In the genomic region with DNA sequence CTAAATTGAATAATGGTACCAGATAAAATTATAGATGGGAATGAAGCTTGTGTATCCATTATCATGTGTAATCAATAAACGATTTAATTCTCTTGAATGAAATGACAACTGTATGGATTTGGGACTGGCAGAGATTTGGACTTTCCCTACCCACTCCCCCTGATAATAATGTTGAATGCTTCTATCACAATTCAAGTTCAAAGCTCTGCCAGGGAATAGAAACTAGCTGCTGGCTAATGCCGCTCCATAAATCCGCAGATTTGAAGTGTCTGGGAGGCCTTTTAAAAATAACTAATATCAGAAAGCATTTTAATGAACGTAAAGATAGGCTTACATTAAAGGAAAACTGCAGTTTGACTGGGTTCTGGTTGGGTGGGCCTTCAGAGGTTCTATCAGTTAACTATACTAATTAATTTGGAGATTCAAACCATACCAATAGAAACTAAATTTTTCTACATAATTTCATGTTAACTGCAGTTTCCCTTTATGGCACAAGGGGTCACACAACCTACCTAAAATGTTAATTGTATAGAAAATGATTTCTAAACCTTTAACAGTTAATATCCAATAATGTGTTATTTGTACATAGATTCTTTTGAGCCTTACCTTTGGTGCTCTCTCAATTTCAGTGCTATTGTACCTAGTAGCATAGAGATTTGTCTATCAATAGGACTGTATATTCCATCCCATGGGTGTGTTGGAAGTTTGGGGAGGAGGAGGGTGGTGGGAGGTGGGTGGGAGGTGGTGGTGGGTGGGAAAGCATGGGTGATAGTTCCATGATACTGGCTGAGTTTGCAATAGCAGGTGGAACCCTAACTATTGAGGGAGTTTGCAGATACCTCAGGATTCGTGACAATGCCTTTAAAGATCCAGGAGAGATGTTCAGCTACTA, we compare ENCODE assay signal across 9 cellular contexts. TPM values are rescaled to one million over a fixed set of nuclear protein-coding genes. Genes with fewer than 3 reads are reported as not detected.
A peak's percentile ranks its signal among the peaks of the same experiment; 100 is the strongest.
DNase-seq lines count a peak whose midpoint lies in the region; ATAC-seq and TF ChIP-seq lines count a peak whose summit lies in the region.
"Had no signal": no experiment of that assay in that cellular context is flagged by ENCODE, and none has a peak within 500 bp of the region (broad histone marks: within the 10 kb centered on the region; RNA-seq: fewer than 3 reads in every experiment).

No MANE protein-coding gene starts in this region.

- intact Hi-C loops in CD4-positive, alpha-beta T cell (cut with DNase I, micrococcal nuclease), result loop anchor here in 1 of 2 experiments (5.0 kb wide), 1 partner anchor 157 kb away; no protein-coding TSS in a partner anchor

- peak overlapping the region; percentile 36 for H3K4me2 ChIP-seq in KMS-11

- DNase-seq in CD4-positive, alpha-beta T cell, result no peak
- no peak for DNase-seq in central memory CD8-positive, alpha-beta T cell (ENCODE audit: low spot score in 2 of 2)
- no peak for DNase-seq in nephron progenitor cell
- DNase-seq: amygdala had no signal

- no peak overlapping the region for H3K4me3 ChIP-seq in KMS-11 (IDR thresholded peaks at IDR 0.05; ENCODE audit: insufficient read depth, low read depth, low read length)

- no peak overlapping the region for H3K9ac ChIP-seq in KMS-11

- peak overlapping the region; percentile 68 for H3K4me3 Mint-ChIP-seq in CD4-positive, alpha-beta T cell
- H3K4me3 Mint-ChIP-seq in central memory CD8-positive, alpha-beta T cell, result peak overlapping the region; percentile 27
- no peak overlapping the region for H3K4me3 Mint-ChIP-seq in nephron progenitor cell

- no peaks in the 10 kb centered on the region for H3K27me3 Mint-ChIP-seq in CD4-positive, alpha-beta T cell
- H3K27me3 Mint-ChIP-seq in central memory CD8-positive, alpha-beta T cell, result no peaks in the 10 kb centered on the region
- peaks cover 3% of the 10 kb centered on the region for H3K27me3 Mint-ChIP-seq in nephron progenitor cell (ENCODE audit: low read depth, poor library complexity)

- H3K9me3 Mint-ChIP-seq in CD4-positive, alpha-beta T cell, result no peaks in the 10 kb centered on the region
- H3K9me3 Mint-ChIP-seq in central memory CD8-positive, alpha-beta T cell, result no peaks in the 10 kb centered on the region
- H3K9me3 Mint-ChIP-seq in nephron progenitor cell, result no peaks in the 10 kb centered on the region

- H2AFZ ChIP-seq in KMS-11 (ENCODE audit: low read depth), result no peak overlapping the region

- peaks cover 44% of the 10 kb centered on the region for H3K4me1 ChIP-seq in KMS-11 (ENCODE audit: low read depth, poor library complexity, severe bottlenecking)

- peaks cover 58% of the 10 kb centered on the region for H3K36me3 ChIP-seq in KMS-11 (ENCODE audit: insufficient read depth)

- H4K20me1 ChIP-seq in KMS-11 (ENCODE audit: insufficient read depth), result peaks cover 60% of the 10 kb centered on the region

- peak overlapping the region; percentile 41 for H3K27ac Mint-ChIP-seq in CD4-positive, alpha-beta T cell
- peak overlapping the region; percentile 42 for H3K27ac Mint-ChIP-seq in central memory CD8-positive, alpha-beta T cell (ENCODE audit: low read depth)
- peak overlapping the region; percentile 91 for H3K27ac Mint-ChIP-seq in nephron progenitor cell

- no peaks in the 10 kb centered on the region for H3K9me3 ChIP-seq in CD4-positive, alpha-beta T cell (ENCODE audit: control insufficient read depth, low read length)

- peak; percentile 40 for TF ChIP-seq CTCF in CD4-positive, alpha-beta T cell (IDR thresholded peaks at IDR 0.05)
- peak; percentile 69; the same call in 1 of the 2 replicates for TF ChIP-seq CTCF in KMS-11 (conservative IDR thresholded peaks at IDR 0.05; ENCODE audit: low read depth, low read length)
- TF ChIP-seq CTCF in nephron progenitor cell (IDR thresholded peaks at IDR 0.05), result peak; percentile 12

- no peaks in the 10 kb centered on the region for H3K4me1 Mint-ChIP-seq in CD4-positive, alpha-beta T cell (ENCODE audit: low read depth)
- peaks cover 51% of the 10 kb centered on the region for H3K4me1 Mint-ChIP-seq in central memory CD8-positive, alpha-beta T cell
- peaks cover 64% of the 10 kb centered on the region for H3K4me1 Mint-ChIP-seq in nephron progenitor cell

- no peak for ATAC-seq in CD4-positive, alpha-beta T cell (ENCODE audit: poor library complexity)
- no peak for ATAC-seq in central memory CD8-positive, alpha-beta T cell (replicated peaks; ENCODE audit: extremely low read depth, poor library complexity, severe bottlenecking)
- ATAC-seq in GM21390 (IDR thresholded peaks at IDR 0.05; ENCODE audit: unreplicated experiment) (no peak), GM18498 (IDR thresholded peaks at IDR 0.05; ENCODE audit: unreplicated experiment) (no peak), HG03378 (IDR thresholded peaks at IDR 0.05; ENCODE audit: unreplicated experiment) (no peak), HG03095 (IDR thresholded peaks at IDR 0.05; ENCODE audit: unreplicated experiment) (no peak)

- peaks cover 47% of the 10 kb centered on the region for H3K79me2 ChIP-seq in KMS-11 (ENCODE audit: insufficient read depth, low read depth)

- no peaks in the 10 kb centered on the region for H3K27me3 ChIP-seq in CD4-positive, alpha-beta T cell (ENCODE audit: control insufficient read depth, insufficient read depth, low read length)
- no peaks in the 10 kb centered on the region for H3K27me3 ChIP-seq in KMS-11 (ENCODE audit: insufficient read depth, low read depth)

- CTCF ChIA-PET in CD4-positive, alpha-beta T cell (lab: Charles Lee), result interaction anchor here (1.4 kb wide), 2 partner anchors 34 to 114 kb away, joined by 3 read pairs; no protein-coding TSS in a partner anchor

- no peak overlapping the region for H3K27ac ChIP-seq in CD4-positive, alpha-beta T cell (ENCODE audit: low read depth, low read length)
- H3K27ac ChIP-seq in KMS-11, result no peak overlapping the region; the same call in 1 of the 2 replicates

- H3K36me3 Mint-ChIP-seq in CD4-positive, alpha-beta T cell (ENCODE audit: low read depth), result peaks cover 4% of the 10 kb centered on the region
- peaks cover 18% of the 10 kb centered on the region for H3K36me3 Mint-ChIP-seq in central memory CD8-positive, alpha-beta T cell (ENCODE audit: insufficient read depth)
- H3K36me3 Mint-ChIP-seq in nephron progenitor cell (ENCODE audit: low read depth), result no peaks in the 10 kb centered on the region

- POLR2A ChIA-PET in CD4-positive, alpha-beta T cell (lab: Charles Lee), result interaction anchor here (0.9 to 2.6 kb wide), 6 partner anchors 10 to 74 kb away, joined by 3 to 19 read pairs (median 4); partner anchors contain the start of gene COPZ1

RNA-seq across cellular contexts. Expression of gene HNRNPA1, which starts 4.9 kb away (rescaled TPM):
- 1,000 to 10,000 TPM; 1,969 to 1,994 TPM for total RNA-seq in CD4-positive, alpha-beta T cell

RNA-seq across cellular contexts. Expression of gene CBX5, which starts 5.5 kb away (rescaled TPM):
- total RNA-seq in CD4-positive, alpha-beta T cell, result 10 to 100 TPM; 38.8 to 38.9 TPM

RNA-seq across cellular contexts. Expression of gene NFE2, which starts 15.4 kb away (rescaled TPM):
- under 1 TPM in 1 of 2 experiments, not detected in 1; 0.20 TPM for total RNA-seq in CD4-positive, alpha-beta T cell

RNA-seq across cellular contexts. Expression of gene COPZ1, which starts 39.5 kb away (rescaled TPM):
- 10 to 100 TPM; 31.2 to 33.9 TPM for total RNA-seq in CD4-positive, alpha-beta T cell

Comparison
In these comparisons a context has a peak if more than half of its experiments do, and no peak if none do; other contexts are left out.
1. H3K27ac Mint-ChIP-seq: peak in every context shown above with its lines; median percentile 91 in nephron progenitor cell; 42 in central memory CD8-positive, alpha-beta T cell; 41 in CD4-positive, alpha-beta T cell.
2. CTCF ChIP-seq: peak in every context shown above with its lines; median percentile 69 in KMS-11; 40 in CD4-positive, alpha-beta T cell; 12 in nephron progenitor cell.